ENCODE assay signal across 8 cellular contexts in genomic region chr22:21938071-21938822, GRCh38. TPM values are rescaled to one million over a fixed set of nuclear protein-coding genes. Genes with fewer than 3 reads are reported as not detected.
DNase-seq lines count a peak whose midpoint lies in the region; ATAC-seq, FAIRE-seq and TF ChIP-seq lines count a peak whose summit lies in the region.

No MANE protein-coding gene starts in this region.

- ATAC-seq in GM21723 (IDR thresholded peaks at IDR 0.05; ENCODE audit: unreplicated experiment), result peak; percentile 87
- ATAC-seq in naive thymus-derived CD8-positive, alpha-beta T cell, result peak; percentile 98 to 99
- ATAC-seq in stimulated activated memory B cell treated with anti-CD40 and anti-IgM and Interleukin-4, amounts not matched to agents 10 μg/mL and 1 μg/mL and 100 μg/mL, for 72 hours, result peak; percentile 97

- no peaks in the 10 kb centered on the region for H3K27me3 Mint-ChIP-seq in naive thymus-derived CD8-positive, alpha-beta T cell
- no peaks in the 10 kb centered on the region for H3K27me3 Mint-ChIP-seq in stimulated activated memory B cell treated with anti-CD40 and anti-IgM and Interleukin-4, amounts not matched to agents 10 μg/mL and 1 μg/mL and 100 μg/mL, for 72 hours

- POLR2A ChIA-PET in naive thymus-derived CD8-positive, alpha-beta T cell (lab: Charles Lee), result interaction anchor here (0.6 to 3.8 kb wide), 4 partner anchors 10 to 71 kb away, joined by 3 to 16 read pairs (median 5); partner anchors contain the start of genes MAPK1 and PPM1F

- peak overlapping the region; percentile 62 to 79 (median 66) for H3K4me3 ChIP-seq in fibroblast of lung (replicated peaks in 1 of 4; ENCODE audit: control extremely low read depth in 1 of 4, insufficient read depth in 1 of 4, low read depth in 3 of 4, low read length in 4 of 4)

- H3K27ac ChIP-seq in KOPT-K1 (ENCODE audit: low read depth, low read length, poor library complexity, severe bottlenecking) (peak overlapping the region; percentile 62), fibroblast of lung (ENCODE audit: insufficient read depth, low read length) (peak overlapping the region; percentile 99)

- peak overlapping the region; percentile 96 for H2AFZ ChIP-seq in fibroblast of lung (ENCODE audit: low read length)

- peak; percentile 95 for DNase-seq in DMS 273 (lab: John Stamatoyannopoulos, UW; ENCODE audit: unreplicated experiment)
- peak; percentile 76 for DNase-seq in RCC 7860 (ENCODE audit: low spot score)
- DNase-seq in activated T-helper 1 cell treated with anti-CD3 and anti-CD28 coated beads, Interleukin-2, amount 50 U/mL, for 16 hours (ENCODE audit: low read depth in 1 of 2, low spot score in 1 of 2), result peak; percentile 81 to 89
- DNase-seq in fibroblast of lung (ENCODE audit: low read depth in 2 of 2), result peak; percentile 81 to 93
- peak; percentile 80 to 96 (median 89) for DNase-seq in naive thymus-derived CD8-positive, alpha-beta T cell

- peaks cover 23 to 59% (median 37%) of the 10 kb centered on the region in 4 donors for H3K4me1 Mint-ChIP-seq in naive thymus-derived CD8-positive, alpha-beta T cell
- H3K4me1 Mint-ChIP-seq in stimulated activated memory B cell treated with anti-CD40 and anti-IgM and Interleukin-4, amounts not matched to agents 10 μg/mL and 1 μg/mL and 100 μg/mL, for 72 hours, result peaks cover 53% of the 10 kb centered on the region

- peak overlapping the region; percentile 75 to 89 (median 84) for H3K4me3 Mint-ChIP-seq in naive thymus-derived CD8-positive, alpha-beta T cell
- H3K4me3 Mint-ChIP-seq in stimulated activated memory B cell treated with anti-CD40 and anti-IgM and Interleukin-4, amounts not matched to agents 10 μg/mL and 1 μg/mL and 100 μg/mL, for 72 hours, result peak overlapping the region; percentile 90

- H3K4me1 ChIP-seq in fibroblast of lung (ENCODE audit: control insufficient read depth, extremely low read depth, insufficient read depth, low read length), result peaks cover 38% of the 10 kb centered on the region

- H3K36me3 ChIP-seq in KOPT-K1 (ENCODE audit: insufficient read depth, low read length) (peaks cover 9% of the 10 kb centered on the region; the same call in 1 of the 2 replicates), fibroblast of lung (ENCODE audit: control insufficient read depth, insufficient read depth, low read length) (peaks cover 14% of the 10 kb centered on the region)

- H3K9me3 ChIP-seq in KOPT-K1 (ENCODE audit: insufficient read depth, low read length, poor library complexity, severe bottlenecking) (no peaks in the 10 kb centered on the region), fibroblast of lung (ENCODE audit: control insufficient read depth, insufficient read depth, low read depth, low read length) (no peaks in the 10 kb centered on the region)

- H3K79me2 ChIP-seq in fibroblast of lung (ENCODE audit: control insufficient read depth, insufficient read depth, low read length), result peaks cover 9% of the 10 kb centered on the region

- peak overlapping the region; percentile 72 to 92 (median 88) for H3K27ac Mint-ChIP-seq in naive thymus-derived CD8-positive, alpha-beta T cell
- H3K27ac Mint-ChIP-seq in stimulated activated memory B cell treated with anti-CD40 and anti-IgM and Interleukin-4, amounts not matched to agents 10 μg/mL and 1 μg/mL and 100 μg/mL, for 72 hours, result peak overlapping the region; percentile 85

- H3K36me3 Mint-ChIP-seq in naive thymus-derived CD8-positive, alpha-beta T cell, result peaks cover 0 to 18% (median 2%) of the 10 kb centered on the region in 3 donors
- peaks cover 7% of the 10 kb centered on the region for H3K36me3 Mint-ChIP-seq in stimulated activated memory B cell treated with anti-CD40 and anti-IgM and Interleukin-4, amounts not matched to agents 10 μg/mL and 1 μg/mL and 100 μg/mL, for 72 hours

- H3K4me2 ChIP-seq in fibroblast of lung (ENCODE audit: extremely low read depth, insufficient read depth, low read length), result peak overlapping the region; percentile 95

- no peaks in the 10 kb centered on the region for H3K27me3 ChIP-seq in fibroblast of lung (ENCODE audit: control insufficient read depth, insufficient read depth, low read length)

- H3K9me3 Mint-ChIP-seq in naive thymus-derived CD8-positive, alpha-beta T cell, result no peaks in the 10 kb centered on the region
- H3K9me3 Mint-ChIP-seq in stimulated activated memory B cell treated with anti-CD40 and anti-IgM and Interleukin-4, amounts not matched to agents 10 μg/mL and 1 μg/mL and 100 μg/mL, for 72 hours, result no peaks in the 10 kb centered on the region

- H3K9ac ChIP-seq in fibroblast of lung (ENCODE audit: insufficient read depth, low read length), result peak overlapping the region; percentile 86

- H4K20me1 ChIP-seq in fibroblast of lung (ENCODE audit: control insufficient read depth, extremely low read depth, insufficient read depth, low read length), result no peaks in the 10 kb centered on the region

- TF ChIP-seq CTCF in fibroblast of lung (conservative IDR thresholded peaks at IDR 0.05 in 1 of 2, IDR thresholded peaks at IDR 0.05 in 1 of 2; ENCODE audit: low read depth in 1 of 2, low read length in 2 of 2), result peak; percentile 92 to 99

- FAIRE-seq in RCC 7860 (lab: Jason Lieb, UNC), result no peak

RNA-seq across cellular contexts. Expression of gene PPM1F, which starts 14.4 kb away (rescaled TPM):
- 24.7 and 37.0 TPM in 2 replicates for total RNA-seq in fibroblast of lung
- polyA plus RNA-seq in fibroblast of lung, result 12.5 and 19.0 TPM in 2 replicates
- polyA plus RNA-seq in fibroblast of lung (2012), result 17.7 and 30.6 TPM in 2 replicates
- polyA minus RNA-seq in fibroblast of lung (ENCODE audit: low replicate concordance), result 23.5 and 40.0 TPM in 2 replicates
- total RNA-seq in naive thymus-derived CD8-positive, alpha-beta T cell, result 10 to 100 TPM; 23.6 to 25.1 TPM
- 1 to 10 TPM; 8.3 to 9.9 (median 9.6) TPM for polyA plus RNA-seq in naive thymus-derived CD8-positive, alpha-beta T cell

RNA-seq across cellular contexts. Expression of gene TOP3B, which starts 44.3 kb away (rescaled TPM):
- total RNA-seq in fibroblast of lung, result 16.5 and 18.2 TPM in 2 replicates
- 7.4 and 9.6 TPM in 2 replicates for polyA plus RNA-seq in fibroblast of lung
- polyA plus RNA-seq in fibroblast of lung (2012), result 9.7 and 14.0 TPM in 2 replicates
- 23.9 and 26.0 TPM in 2 replicates for polyA minus RNA-seq in fibroblast of lung (ENCODE audit: low replicate concordance)
- 10 to 100 TPM; 69.6 to 70.5 TPM for total RNA-seq in naive thymus-derived CD8-positive, alpha-beta T cell
- polyA plus RNA-seq in naive thymus-derived CD8-positive, alpha-beta T cell, result 10 to 100 TPM in 2 of 3 donors, 1 to 10 TPM in 1; 9.6 to 18.3 (median 11.2) TPM

Comparison
In these comparisons a context has a peak if more than half of its experiments do, and no peak if none do; other contexts are left out.
1. Peak in every context shown above with its lines: DNase-seq, ATAC-seq, H3K4me3 ChIP-seq and H3K27ac ChIP-seq.